ENCODE assay signal across 11 cellular contexts in the genomic region with DNA sequence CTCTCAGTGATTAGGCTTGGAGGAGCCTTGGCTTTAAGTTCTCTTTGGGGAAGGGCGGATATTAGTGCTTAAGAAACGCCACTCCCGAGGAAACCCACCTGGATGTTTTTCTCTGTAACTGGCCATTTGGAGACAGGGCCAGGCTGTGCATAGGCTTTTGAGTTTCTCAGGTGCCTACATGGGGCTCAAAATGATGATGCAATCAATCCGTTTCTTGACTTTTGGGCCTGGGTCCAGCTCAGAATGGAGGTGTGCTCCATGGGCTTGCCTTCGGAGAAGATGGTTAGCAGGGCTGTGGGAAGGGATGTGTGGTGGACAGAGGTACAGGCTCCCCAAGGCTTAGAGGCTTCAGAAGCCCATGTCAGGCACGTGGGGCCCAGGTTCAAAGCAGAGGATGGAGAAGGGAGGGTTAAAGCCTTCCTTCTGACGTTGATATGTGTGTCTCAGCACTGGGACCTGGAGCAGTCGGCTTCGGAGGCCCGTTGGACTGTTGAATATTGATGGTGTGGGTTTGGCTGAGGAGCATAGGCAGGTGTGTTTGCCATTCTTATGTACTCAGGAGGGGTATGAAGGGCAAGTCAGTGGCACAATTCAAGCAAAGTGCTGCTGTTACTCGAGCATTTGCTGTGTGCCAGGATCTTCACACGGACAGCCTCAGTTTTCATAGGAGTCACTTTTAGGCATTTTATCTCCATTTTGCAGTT. TPM values are rescaled to one million over a fixed set of nuclear protein-coding genes. Genes with fewer than 3 reads are reported as not detected.
DNase-seq lines count a peak whose midpoint lies in the region; ATAC-seq and TF ChIP-seq lines count a peak whose summit lies in the region.
"Had no signal": no experiment of that assay in that cellular context is flagged by ENCODE, and none has a peak within 500 bp of the region (broad histone marks: within the 10 kb centered on the region; RNA-seq: fewer than 3 reads in every experiment).

No MANE protein-coding gene starts in this region.

- no peaks in the 10 kb centered on the region for H3K36me3 ChIP-seq in BLaER1 treated with 17β-estradiol and CSF1 and Interleukin-3, amounts not matched to agents 10 nM and 100 nM
- no peaks in the 10 kb centered on the region for H3K36me3 ChIP-seq in mucosa of descending colon (ENCODE audit: low read depth)
- H3K36me3 ChIP-seq: gastrocnemius medialis had no signal

- peak; percentile 47 for DNase-seq in DMS79 (lab: John Stamatoyannopoulos, UW)
- no peak for DNase-seq in WTC11 (ENCODE audit: low spot score)
- DNase-seq in mucosa of descending colon: no peak
- DNase-seq in substantia nigra (lab: John Stamatoyannopoulos, UW): no peak
- DNase-seq in NAMALWA (ENCODE audit: low spot score): no peak
- no peak for DNase-seq in D341Med (ENCODE audit: low spot score)
- DNase-seq: NCI-H1436 had no signal

- TF ChIP-seq CTCF in WTC11 (IDR thresholded peaks at IDR 0.05) (no peak), mucosa of descending colon (IDR thresholded peaks at IDR 0.05) (no peak)

- H3K4me1 ChIP-seq in BLaER1 treated with 17β-estradiol and CSF1 and Interleukin-3, amounts not matched to agents 10 nM and 100 nM: peaks cover 46 to 74% (median 63%) of the 10 kb centered on the region in 10 experiments
- H3K4me1 ChIP-seq in mucosa of descending colon (ENCODE audit: low read depth): peaks cover 31% of the 10 kb centered on the region

- peak overlapping the region; percentile 56 to 89 (median 81) for H3K4me2 ChIP-seq in BLaER1 treated with 17β-estradiol and CSF1 and Interleukin-3, amounts not matched to agents 10 nM and 100 nM

- intact Hi-C loops in mucosa of descending colon (cut with DNase I, micrococcal nuclease): no loop called here

- POLR2A ChIA-PET in WTC11 (lab: Charles Lee): no interaction called here

- H3K9me3 Mint-ChIP-seq in WTC11: no peaks in the 10 kb centered on the region
- H3K9me3 Mint-ChIP-seq: activated T-cell treated with anti-CD3 and anti-CD28 coated beads, Interleukin-2, amount 50 U/mL, for 72 hours had no signal

- no peaks in the 10 kb centered on the region for H3K27me3 Mint-ChIP-seq in WTC11 (ENCODE audit: low read depth)

- peak overlapping the region; percentile 31; the same call in 1 of the 2 replicates for H3K27ac Mint-ChIP-seq in WTC11
- H3K27ac Mint-ChIP-seq: activated T-cell treated with anti-CD3 and anti-CD28 coated beads, Interleukin-2, amount 50 U/mL, for 72 hours had no signal

- H3K27me3 ChIP-seq in BLaER1 treated with 17β-estradiol and CSF1 and Interleukin-3, amounts not matched to agents 10 nM and 100 nM: no peaks in the 10 kb centered on the region
- H3K27me3 ChIP-seq: gastrocnemius medialis had no signal

- ATAC-seq in WTC11 (no peak), mucosa of descending colon (peak; percentile 68)

- H3K4me1 Mint-ChIP-seq in WTC11: peaks cover 63% of the 10 kb centered on the region

- H3K9me3 ChIP-seq in BLaER1 treated with 17β-estradiol and CSF1 and Interleukin-3, amounts not matched to agents 10 nM and 100 nM (replicated peaks in 1 of 11): no peaks in the 10 kb centered on the region
- no peaks in the 10 kb centered on the region for H3K9me3 ChIP-seq in mucosa of descending colon
- H3K9me3 ChIP-seq: gastrocnemius medialis had no signal

- no peak overlapping the region for H3K4me3 ChIP-seq in BLaER1 treated with 17β-estradiol and CSF1 and Interleukin-3, amounts not matched to agents 10 nM and 100 nM
- H3K4me3 ChIP-seq in mucosa of descending colon: no peak overlapping the region
- H3K4me3 ChIP-seq: gastrocnemius medialis, SK-N-MC had no signal

- no peaks in the 10 kb centered on the region for H3K36me3 Mint-ChIP-seq in WTC11

- H4K20me1 ChIP-seq in BLaER1 treated with 17β-estradiol and CSF1 and Interleukin-3, amounts not matched to agents 10 nM and 100 nM: peaks cover 0 to 24% (median 0%) of the 10 kb centered on the region in 11 experiments; a peak in 5 of 22 replicates

- peak overlapping the region in 9 of 11 experiments; percentile 30 to 71 (median 65); a peak in 16 of 22 replicates for H3K9ac ChIP-seq in BLaER1 treated with 17β-estradiol and CSF1 and Interleukin-3, amounts not matched to agents 10 nM and 100 nM

- CTCF ChIA-PET in WTC11 (lab: Charles Lee): interaction anchor here (0.6 to 2.5 kb wide), 2 partner anchors 22 to 29 kb away, joined by 3 to 13 read pairs; no protein-coding TSS in a partner anchor

- H3K27ac ChIP-seq in BLaER1 treated with 17β-estradiol and CSF1 and Interleukin-3, amounts not matched to agents 10 nM and 100 nM: peak overlapping the region in 9 of 11 experiments; percentile 62 to 84 (median 80); a peak in 18 of 22 replicates
- no peak overlapping the region for H3K27ac ChIP-seq in substantia nigra (ENCODE audit: low read depth, low read length, poor library complexity, severe bottlenecking)
- H3K27ac ChIP-seq: gastrocnemius medialis, SK-N-MC had no signal

- H3K4me3 Mint-ChIP-seq in WTC11: no peak overlapping the region
- H3K4me3 Mint-ChIP-seq: activated T-cell treated with anti-CD3 and anti-CD28 coated beads, Interleukin-2, amount 50 U/mL, for 72 hours had no signal

TF ChIP-seq in WTC11, 78 proteins besides CTCF, POLR2A, EP300 and RAD21 (continues in another document):
- TF ChIP-seq, protein P1, sequence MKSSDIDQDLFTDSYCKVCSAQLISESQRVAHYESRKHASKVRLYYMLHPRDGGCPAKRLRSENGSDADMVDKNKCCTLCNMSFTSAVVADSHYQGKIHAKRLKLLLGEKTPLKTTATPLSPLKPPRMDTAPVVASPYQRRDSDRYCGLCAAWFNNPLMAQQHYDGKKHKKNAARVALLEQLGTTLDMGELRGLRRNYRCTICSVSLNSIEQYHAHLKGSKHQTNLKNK (CRISPR knock-in tag; IDR thresholded peaks at IDR 0.05): no peak
- TF ChIP-seq, protein P2, sequence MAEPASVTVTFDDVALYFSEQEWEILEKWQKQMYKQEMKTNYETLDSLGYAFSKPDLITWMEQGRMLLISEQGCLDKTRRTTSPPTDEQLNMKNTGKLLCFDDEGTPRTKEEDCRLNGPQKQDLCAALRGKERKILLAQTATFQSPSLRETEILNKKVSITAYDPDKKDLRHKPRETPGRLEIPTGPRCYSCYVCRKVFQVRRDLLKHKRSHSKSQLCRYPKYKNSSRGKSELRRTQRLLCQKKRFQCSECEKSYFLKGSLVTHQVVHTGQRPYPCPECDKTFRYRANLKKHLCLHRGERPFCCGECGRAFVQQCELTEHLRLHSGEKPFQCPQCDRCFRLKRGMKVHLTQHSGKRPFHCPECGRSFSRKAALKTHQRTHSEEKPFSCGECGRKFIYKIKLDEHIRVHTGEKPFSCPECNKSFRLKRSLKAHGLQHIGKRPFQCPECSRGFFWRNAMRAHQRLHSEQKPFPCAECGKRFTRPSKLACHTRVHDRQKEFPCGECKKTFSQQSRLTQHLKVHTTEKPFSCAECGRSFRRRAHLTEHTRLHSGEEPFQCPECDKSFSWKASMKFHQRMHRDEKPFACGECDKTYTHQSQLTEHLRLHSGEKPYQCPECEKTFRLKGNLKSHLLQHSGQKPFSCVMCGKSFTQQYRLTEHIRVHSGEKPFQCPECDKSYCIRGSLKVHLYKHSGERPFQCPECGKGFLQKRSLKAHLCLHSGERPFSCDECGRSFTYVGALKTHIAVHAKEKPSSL (CRISPR knock-in tag; conservative IDR thresholded peaks at IDR 0.05): no peak
- TF ChIP-seq TCF7 (CRISPR knock-in tag; IDR thresholded peaks at IDR 0.05; ENCODE audit: low read depth) (no peak), ZNF396 (CRISPR knock-in tag; IDR thresholded peaks at IDR 0.05; ENCODE audit: borderline replicate concordance) (no peak), CBFB (CRISPR knock-in tag; IDR thresholded peaks at IDR 0.05; ENCODE audit: low read depth) (no peak)
- TF ChIP-seq, protein P3, sequence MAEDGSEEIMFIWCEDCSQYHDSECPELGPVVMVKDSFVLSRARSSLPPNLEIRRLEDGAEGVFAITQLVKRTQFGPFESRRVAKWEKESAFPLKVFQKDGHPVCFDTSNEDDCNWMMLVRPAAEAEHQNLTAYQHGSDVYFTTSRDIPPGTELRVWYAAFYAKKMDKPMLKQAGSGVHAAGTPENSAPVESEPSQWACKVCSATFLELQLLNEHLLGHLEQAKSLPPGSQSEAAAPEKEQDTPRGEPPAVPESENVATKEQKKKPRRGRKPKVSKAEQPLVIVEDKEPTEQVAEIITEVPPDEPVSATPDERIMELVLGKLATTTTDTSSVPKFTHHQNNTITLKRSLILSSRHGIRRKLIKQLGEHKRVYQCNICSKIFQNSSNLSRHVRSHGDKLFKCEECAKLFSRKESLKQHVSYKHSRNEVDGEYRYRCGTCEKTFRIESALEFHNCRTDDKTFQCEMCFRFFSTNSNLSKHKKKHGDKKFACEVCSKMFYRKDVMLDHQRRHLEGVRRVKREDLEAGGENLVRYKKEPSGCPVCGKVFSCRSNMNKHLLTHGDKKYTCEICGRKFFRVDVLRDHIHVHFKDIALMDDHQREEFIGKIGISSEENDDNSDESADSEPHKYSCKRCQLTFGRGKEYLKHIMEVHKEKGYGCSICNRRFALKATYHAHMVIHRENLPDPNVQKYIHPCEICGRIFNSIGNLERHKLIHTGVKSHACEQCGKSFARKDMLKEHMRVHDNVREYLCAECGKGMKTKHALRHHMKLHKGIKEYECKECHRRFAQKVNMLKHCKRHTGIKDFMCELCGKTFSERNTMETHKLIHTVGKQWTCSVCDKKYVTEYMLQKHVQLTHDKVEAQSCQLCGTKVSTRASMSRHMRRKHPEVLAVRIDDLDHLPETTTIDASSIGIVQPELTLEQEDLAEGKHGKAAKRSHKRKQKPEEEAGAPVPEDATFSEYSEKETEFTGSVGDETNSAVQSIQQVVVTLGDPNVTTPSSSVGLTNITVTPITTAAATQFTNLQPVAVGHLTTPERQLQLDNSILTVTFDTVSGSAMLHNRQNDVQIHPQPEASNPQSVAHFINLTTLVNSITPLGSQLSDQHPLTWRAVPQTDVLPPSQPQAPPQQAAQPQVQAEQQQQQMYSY (CRISPR knock-in tag; IDR thresholded peaks at IDR 0.05): no peak

RNA-seq across cellular contexts. Expression of a gene that starts 29.6 kb away (rescaled TPM):
- total RNA-seq in WTC11 (2021) (7.6 to 9.0 TPM (median 8.0 TPM) in 3 replicates), mucosa of descending colon (10 to 100 TPM in 2 of 3 donors, 1 to 10 TPM in 1; 7.8 to 11.1 (median 10.9) TPM)
